1 cellular context compared by ENCODE assay signal in the genomic region with DNA sequence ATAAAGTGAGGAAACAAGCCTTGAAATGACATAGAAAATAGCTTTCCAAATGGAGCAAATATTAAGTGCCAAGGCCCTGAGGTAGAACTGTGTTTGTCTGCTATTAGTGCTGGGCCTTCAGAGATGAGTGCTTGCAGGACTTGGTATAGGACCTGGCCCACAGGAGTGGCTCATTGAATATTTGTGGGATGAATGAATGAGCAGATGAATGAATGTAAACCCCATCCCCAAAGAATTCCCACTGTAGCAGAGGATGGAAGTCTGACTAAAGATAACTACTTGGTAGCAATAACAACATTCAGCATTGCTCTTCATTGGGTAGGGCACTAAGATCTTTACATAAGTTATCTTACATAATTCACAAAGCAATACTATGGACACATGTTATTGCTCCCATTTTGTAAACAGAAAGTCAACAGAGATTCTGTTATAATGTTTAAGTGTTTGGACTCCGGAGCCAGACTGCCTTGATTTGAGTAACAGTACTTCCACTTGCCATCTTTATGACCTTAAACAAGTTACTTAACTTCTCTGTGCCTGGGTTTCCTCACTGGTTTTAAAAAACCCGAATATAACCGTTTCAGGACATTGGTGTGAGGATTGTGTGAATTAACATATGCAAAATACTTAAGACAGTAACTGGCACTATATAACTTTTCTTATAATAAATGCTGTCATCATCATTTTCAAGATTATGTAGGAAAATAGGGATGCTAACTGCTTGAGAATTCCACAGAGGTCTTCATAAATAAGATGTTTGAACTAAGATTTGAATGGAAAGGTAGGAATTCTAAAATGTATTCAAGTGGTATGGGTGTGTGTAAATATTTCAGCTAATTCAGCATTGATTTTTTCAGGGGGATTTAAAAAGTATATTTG.
TF ChIP-seq lines count a peak whose summit lies in the region.

No MANE protein-coding gene starts in this region.

TF ChIP-seq in HepG2, 621 proteins besides CTCF, POLR2A, EP300 and RAD21 (continued from another document):
- TF ChIP-seq, protein P1, sequence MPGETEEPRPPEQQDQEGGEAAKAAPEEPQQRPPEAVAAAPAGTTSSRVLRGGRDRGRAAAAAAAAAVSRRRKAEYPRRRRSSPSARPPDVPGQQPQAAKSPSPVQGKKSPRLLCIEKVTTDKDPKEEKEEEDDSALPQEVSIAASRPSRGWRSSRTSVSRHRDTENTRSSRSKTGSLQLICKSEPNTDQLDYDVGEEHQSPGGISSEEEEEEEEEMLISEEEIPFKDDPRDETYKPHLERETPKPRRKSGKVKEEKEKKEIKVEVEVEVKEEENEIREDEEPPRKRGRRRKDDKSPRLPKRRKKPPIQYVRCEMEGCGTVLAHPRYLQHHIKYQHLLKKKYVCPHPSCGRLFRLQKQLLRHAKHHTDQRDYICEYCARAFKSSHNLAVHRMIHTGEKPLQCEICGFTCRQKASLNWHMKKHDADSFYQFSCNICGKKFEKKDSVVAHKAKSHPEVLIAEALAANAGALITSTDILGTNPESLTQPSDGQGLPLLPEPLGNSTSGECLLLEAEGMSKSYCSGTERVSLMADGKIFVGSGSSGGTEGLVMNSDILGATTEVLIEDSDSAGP (CRISPR knock-in tag; IDR thresholded peaks at IDR 0.05; ENCODE audit: borderline replicate concordance) = no peak
- TF ChIP-seq ARNT2 (CRISPR knock-in tag; IDR thresholded peaks at IDR 0.05; ENCODE audit: low read depth) = no peak
- peak; percentile 54 to 83 for TF ChIP-seq MAFK (conservative IDR thresholded peaks at IDR 0.05 in 1 of 2, IDR thresholded peaks at IDR 0.05 in 1 of 2; ENCODE audit: low read length in 2 of 2)
- TF ChIP-seq MAFF (IDR thresholded peaks at IDR 0.05; ENCODE audit: low read depth, low read length) = peak; percentile 75
- TF ChIP-seq, protein P2, sequence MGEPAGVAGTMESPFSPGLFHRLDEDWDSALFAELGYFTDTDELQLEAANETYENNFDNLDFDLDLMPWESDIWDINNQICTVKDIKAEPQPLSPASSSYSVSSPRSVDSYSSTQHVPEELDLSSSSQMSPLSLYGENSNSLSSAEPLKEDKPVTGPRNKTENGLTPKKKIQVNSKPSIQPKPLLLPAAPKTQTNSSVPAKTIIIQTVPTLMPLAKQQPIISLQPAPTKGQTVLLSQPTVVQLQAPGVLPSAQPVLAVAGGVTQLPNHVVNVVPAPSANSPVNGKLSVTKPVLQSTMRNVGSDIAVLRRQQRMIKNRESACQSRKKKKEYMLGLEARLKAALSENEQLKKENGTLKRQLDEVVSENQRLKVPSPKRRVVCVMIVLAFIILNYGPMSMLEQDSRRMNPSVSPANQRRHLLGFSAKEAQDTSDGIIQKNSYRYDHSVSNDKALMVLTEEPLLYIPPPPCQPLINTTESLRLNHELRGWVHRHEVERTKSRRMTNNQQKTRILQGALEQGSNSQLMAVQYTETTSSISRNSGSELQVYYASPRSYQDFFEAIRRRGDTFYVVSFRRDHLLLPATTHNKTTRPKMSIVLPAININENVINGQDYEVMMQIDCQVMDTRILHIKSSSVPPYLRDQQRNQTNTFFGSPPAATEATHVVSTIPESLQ (CRISPR knock-in tag; conservative IDR thresholded peaks at IDR 0.05) = no peak
- no peak for TF ChIP-seq ZNF383 (CRISPR knock-in tag; IDR thresholded peaks at IDR 0.05; ENCODE audit: borderline replicate concordance)
- TF ChIP-seq KLF6 (CRISPR knock-in tag; IDR thresholded peaks at IDR 0.05) = no peak
- TF ChIP-seq HES4 (CRISPR knock-in tag; IDR thresholded peaks at IDR 0.05; ENCODE audit: borderline replicate concordance) = no peak
TF ChIP-seq in HepG2: peak in this region for 2.
